ENCODE assay signal across 8 cellular contexts in genomic region chr16:46972971-46973456, GRCh38. TPM values are rescaled to one million over a fixed set of nuclear protein-coding genes. Genes with fewer than 3 reads are reported as not detected.
DNase-seq lines count a peak whose midpoint lies in the region; ATAC-seq and TF ChIP-seq lines count a peak whose summit lies in the region.

No MANE protein-coding gene starts in this region.

- no peak overlapping the region for H2BK15ac ChIP-seq in IMR-90 (ENCODE audit: low read depth, low read length)

- H3K36me3 ChIP-seq in IMR-90 (ENCODE audit: control insufficient read depth, insufficient read depth, low read length) (peaks cover 16% of the 10 kb centered on the region), tibial artery (peaks cover 9 to 20% (median 16%) of the 10 kb centered on the region in 3 donors)

- H3K9ac ChIP-seq in IMR-90 (ENCODE audit: low read depth, low read length): peak overlapping the region; percentile 98

- H2AFZ ChIP-seq in IMR-90 (replicated peaks; ENCODE audit: low read length, poor library complexity): peak overlapping the region; percentile 99

- in situ Hi-C loops in IMR-90 (cut with MboI; ENCODE audit: low sequenced_read_pairs): no loop called here

- peak overlapping the region; percentile 21; the same call in 1 of the 2 replicates for H3K14ac ChIP-seq in IMR-90 (replicated peaks; ENCODE audit: low read depth, low read length)

- H3K4me3 ChIP-seq in IMR-90 (ENCODE audit: insufficient read depth, low read depth, low read length) (peak overlapping the region; percentile 91), tibial artery (peak overlapping the region; percentile 81 to 89)

- peak overlapping the region; percentile 88 to 100 (median 96) for H3K4me3 Mint-ChIP-seq in naive thymus-derived CD8-positive, alpha-beta T cell

- WGBS in IMR-90 (ENCODE audit: extremely low coverage in 2 of 2, insufficient read length in 1 of 2), 2 experiments: 0% methylated on average over 5 of the region's 61 CpGs; no CpG with 5 or more reads in 1 of the 2 experiments

- no peaks in the 10 kb centered on the region for H3K27me3 Mint-ChIP-seq in naive thymus-derived CD8-positive, alpha-beta T cell

- peaks cover 12 to 36% (median 16%) of the 10 kb centered on the region in 3 donors for H3K36me3 Mint-ChIP-seq in naive thymus-derived CD8-positive, alpha-beta T cell

- no TSS peak for BruUV-seq in IMR-90 (replicated peaks; lab: Mats Ljungman, UMichigan)

- H4K5ac ChIP-seq in IMR-90 (ENCODE audit: low read depth, low read length): no peak overlapping the region

- no peak overlapping the region for H2BK20ac ChIP-seq in IMR-90 (ENCODE audit: low read depth, low read length)

- H2BK120ac ChIP-seq in IMR-90 (ENCODE audit: low read depth, low read length): no peak overlapping the region

- H4K91ac ChIP-seq in IMR-90 (ENCODE audit: insufficient read depth, low read depth, low read length): no peak overlapping the region

- H3K23ac ChIP-seq in IMR-90 (ENCODE audit: low read depth, low read length): 0 out of 2 replicates have a peak overlapping the region, but pooled peaks have one; percentile 26

- 0 out of 2 replicates have a peak, but pooled peaks have one; percentile 47 for TF ChIP-seq POLR2A in IMR-90 (IDR thresholded peaks at IDR 0.05; ENCODE audit: low read depth, low read length)
- no peak for TF ChIP-seq POLR2A in erythroblast (IDR thresholded peaks at IDR 0.05; ENCODE audit: low read length)

- dilution Hi-C loops in IMR-90 (cut with HindIII; ENCODE audit: low sequenced_read_pairs, unreplicated experiment): no loop called here

- no peaks in the 10 kb centered on the region for H3K9me3 Mint-ChIP-seq in naive thymus-derived CD8-positive, alpha-beta T cell

- no peak overlapping the region for H2AK5ac ChIP-seq in IMR-90 (ENCODE audit: low read depth, low read length)

- CTCF ChIA-PET in IMR-90 (lab: Yijun Ruan, JAX): interaction anchor here (0.6 kb wide), 1 partner anchor 1217 kb away, joined by 3 read pairs; no protein-coding TSS in a partner anchor

- H3K4ac ChIP-seq in IMR-90 (ENCODE audit: low read depth, low read length): peak overlapping the region; percentile 91; the same call in 1 of the 2 replicates

- peaks cover 7% of the 10 kb centered on the region for H3K9me1 ChIP-seq in IMR-90 (ENCODE audit: insufficient read depth, low read length)

- H3K9me3 ChIP-seq in IMR-90 (ENCODE audit: control insufficient read depth, insufficient read depth, low read length) (no peaks in the 10 kb centered on the region), tibial artery (no peaks in the 10 kb centered on the region)

- POLR2A ChIA-PET in IMR-90 (lab: Charles Lee; ENCODE audit: unreplicated experiment): interaction anchor here (0.6 kb wide), 1 partner anchor 204 kb away, joined by 3 read pairs; no protein-coding TSS in a partner anchor
- POLR2A ChIA-PET in naive thymus-derived CD8-positive, alpha-beta T cell (lab: Charles Lee): interaction anchor here (0.6 to 2.7 kb wide), 13 partner anchors 10 to 1640 kb away, joined by 3 to 16 read pairs (median 6); partner anchors contain the start of genes C16orf87, GPT2, ITFG1 and N4BP1

- H4K8ac ChIP-seq in IMR-90 (ENCODE audit: low read depth in 2 of 2, low read length in 2 of 2): peak overlapping the region in 1 of 2 experiments; percentile 93; a peak in 1 of 4 replicates

- H3K27ac ChIP-seq in IMR-90 (ENCODE audit: insufficient read depth, low read length): peak overlapping the region; percentile 97
- peak overlapping the region; percentile 93 to 95 for H3K27ac ChIP-seq in tibial artery

- peaks cover 8% of the 10 kb centered on the region for H3K4me1 ChIP-seq in IMR-90 (ENCODE audit: control insufficient read depth, insufficient read depth, low read length)
- peaks cover 0 to 37% (median 22%) of the 10 kb centered on the region in 4 donors for H3K4me1 ChIP-seq in tibial artery

- H3K18ac ChIP-seq in IMR-90 (ENCODE audit: low read depth, low read length): no peak overlapping the region; the same call in 1 of the 2 replicates

- peaks cover 16 to 39% of the 10 kb centered on the region in 2 experiments for H3K79me1 ChIP-seq in IMR-90 (ENCODE audit: low read depth in 1 of 2, low read length in 2 of 2)

- intact Hi-C loops in IMR-90 (cut with micrococcal nuclease): no loop called here
- intact Hi-C loops in tibial artery (cut with DNase I; ENCODE audit: low total_unique reads): loop anchor here (5.0 kb wide), 1 partner anchor 91 kb away; the partner anchor contains the start of gene GPT2

- peak overlapping the region; percentile 90 for H2AK9ac ChIP-seq in IMR-90 (replicated peaks; ENCODE audit: low read depth, low read length, poor library complexity)

- ATAC-seq in GM21619 (IDR thresholded peaks at IDR 0.05; ENCODE audit: unreplicated experiment) (peak; percentile 41), IMR-90 (ENCODE audit: low read depth) (peak; percentile 60)
- ATAC-seq in naive thymus-derived CD8-positive, alpha-beta T cell: peak; percentile 29 to 41

- peak overlapping the region; percentile 100 for H3K4me2 ChIP-seq in IMR-90 (ENCODE audit: low read depth, low read length)

- H3K27ac Mint-ChIP-seq in naive thymus-derived CD8-positive, alpha-beta T cell: peak overlapping the region; percentile 93 to 100 (median 99)

- peaks cover 34% of the 10 kb centered on the region for H4K20me1 ChIP-seq in IMR-90 (ENCODE audit: insufficient read depth, low read length)

- no peak for TF ChIP-seq CTCF in IMR-90 (conservative IDR thresholded peaks at IDR 0.05; ENCODE audit: low read depth, low read length)
- no peak for TF ChIP-seq CTCF in tibial artery (IDR thresholded peaks at IDR 0.05)

- peaks cover 17 to 64% (median 60%) of the 10 kb centered on the region in 4 donors for H3K4me1 Mint-ChIP-seq in naive thymus-derived CD8-positive, alpha-beta T cell

- H3K27me3 ChIP-seq in IMR-90 (ENCODE audit: control insufficient read depth, insufficient read depth, low read length): no peaks in the 10 kb centered on the region
- H3K27me3 ChIP-seq in tibial artery: no peaks in the 10 kb centered on the region

- DNase-seq in Daoy (ENCODE audit: low read depth) (peak; percentile 18), IMR-90 (no peak), erythroblast (lab: John Stamatoyannopoulos, UW) (peak; percentile 54 to 73), tibial artery (peak; percentile 26 to 67), NCI-H345 (lab: John Stamatoyannopoulos, UW) (no peak)
- DNase-seq in activated CD8-positive, alpha-beta memory T cell treated with anti-CD3 and anti-CD28 coated beads for 48 hours (ENCODE audit: low read depth in 2 of 3, low spot score in 2 of 3): peak in 2 of 3 experiments; percentile 21 to 29
- DNase-seq in naive thymus-derived CD8-positive, alpha-beta T cell: peak in 8 of 10 donors; percentile 13 to 68 (median 40)

- peak overlapping the region; percentile 46; the same call in 1 of the 2 replicates for H3K56ac ChIP-seq in IMR-90 (ENCODE audit: extremely low read depth, insufficient read depth, low read length)

- peak overlapping the region; percentile 90 for H2BK5ac ChIP-seq in IMR-90 (ENCODE audit: low read depth, low read length, poor library complexity, severe bottlenecking)

- no peak for TF ChIP-seq RAD21 in IMR-90 (IDR thresholded peaks at IDR 0.05; ENCODE audit: low read length)

TF ChIP-seq in IMR-90, 13 proteins besides CTCF, POLR2A, EP300 and RAD21:
- TF ChIP-seq FOS (IDR thresholded peaks at IDR 0.05; ENCODE audit: low read depth, low read length): no peak
- no peak for TF ChIP-seq MAFK (IDR thresholded peaks at IDR 0.05; ENCODE audit: low read depth, low read length)
- peak; percentile 28; the same call in 1 of the 2 replicates for TF ChIP-seq MAZ (IDR thresholded peaks at IDR 0.05; ENCODE audit: borderline replicate concordance, low read depth, low read length)
- TF ChIP-seq USF2 (IDR thresholded peaks at IDR 0.05; ENCODE audit: low read depth, low read length): no peak
- no peak for TF ChIP-seq NFE2L2 (IDR thresholded peaks at IDR 0.05; ENCODE audit: low read depth, low read length)
- no peak for TF ChIP-seq CEBPB (IDR thresholded peaks at IDR 0.05; ENCODE audit: low read depth, low read length)
- TF ChIP-seq SMC3 (IDR thresholded peaks at IDR 0.05; ENCODE audit: low read depth, low read length): no peak

RNA-seq across cellular contexts. Expression of gene DNAJA2, which starts 0.5 kb away (rescaled TPM):
- total RNA-seq in Daoy (2014; rRNA removed; shearing (Covaris generic)): 70.6 and 126 TPM in 2 replicates
- 53.9 and 109 TPM in 2 replicates for total RNA-seq in IMR-90 (2012; rRNA removed)
- polyA plus RNA-seq in IMR-90 (2012; rRNA removed): 13.1 and 18.6 TPM in 2 replicates
- 2.8 and 3.6 TPM in 2 replicates for polyA plus RNA-seq in IMR-90 (2012; cell fraction: cytosol; rRNA removed)
- polyA plus RNA-seq in IMR-90 (2012; cell fraction: nucleus; rRNA removed; ENCODE audit: low replicate concordance): 1.5 and 9.1 TPM in 2 replicates
- 10 to 100 TPM; 77.1 to 83.0 TPM for total RNA-seq in naive thymus-derived CD8-positive, alpha-beta T cell
- polyA plus RNA-seq in naive thymus-derived CD8-positive, alpha-beta T cell: 10 to 100 TPM; 62.5 to 83.7 (median 62.8) TPM

Comparison
In these comparisons a context has a peak if more than half of its experiments do, and no peak if none do; other contexts are left out.
1. DNase-seq: peak in Daoy (single experiment), activated CD8-positive, alpha-beta memory T cell treated with anti-CD3 and anti-CD28 coated beads for 48 hours (2 of 3), erythroblast (2 of 2), naive thymus-derived CD8-positive, alpha-beta T cell (8 of 10) and tibial artery (2 of 2); none in IMR-90 (single experiment) and NCI-H345 (single experiment).
2. Peak in every context shown above with its lines, with median percentiles within 50 percentile points of each other: ATAC-seq.